17 cellular contexts compared by ENCODE assay signal in genomic region chr14:99166506-99166905, GRCh38.
DNase-seq lines count a peak whose midpoint lies in the region; ATAC-seq, FAIRE-seq and TF ChIP-seq lines count a peak whose summit lies in the region.
"Had no signal": no experiment of that assay in that cellular context is flagged by ENCODE, and none has a peak within 500 bp of the region (broad histone marks: within the 10 kb centered on the region; RNA-seq: fewer than 3 reads in every experiment).

No MANE protein-coding gene starts in this region.

- peaks cover 12% of the 10 kb centered on the region for H3K4me1 Mint-ChIP-seq in T-helper 1 cell treated with Interleukin-12 subunit alpha and Interleukin-12 subunit beta and Interleukin-4 antibody, amounts not matched to agents 30 μg/mL and 1 μg/mL, for 36 hours (ENCODE audit: low read depth)
- H3K4me1 Mint-ChIP-seq in natural killer cell = peaks cover 19 to 22% of the 10 kb centered on the region in 2 donors
- H3K4me1 Mint-ChIP-seq in natural killer cell treated with Interleukin-12 subunit alpha and Interleukin-12 subunit beta and Interleukin-15 and Interleukin-18, amount 100 ng/mL, for 72 hours (ENCODE audit: low read depth in 2 of 2) = peaks cover 5 to 15% of the 10 kb centered on the region in 2 donors
- H3K4me1 Mint-ChIP-seq in effector memory CD8-positive, alpha-beta T cell (ENCODE audit: low read depth in 2 of 2) = peaks cover 25 to 30% of the 10 kb centered on the region in 2 donors
- H3K4me1 Mint-ChIP-seq: IgD-negative memory B cell had no signal

- TF ChIP-seq CTCF in natural killer cell (IDR thresholded peaks at IDR 0.05) = no peak

- H3K27ac Mint-ChIP-seq in T-helper 1 cell treated with Interleukin-12 subunit alpha and Interleukin-12 subunit beta and Interleukin-4 antibody, amounts not matched to agents 30 μg/mL and 1 μg/mL, for 36 hours = peak overlapping the region; percentile 6
- peak overlapping the region; percentile 8 to 24 for H3K27ac Mint-ChIP-seq in natural killer cell
- H3K27ac Mint-ChIP-seq in natural killer cell treated with Interleukin-12 subunit alpha and Interleukin-12 subunit beta and Interleukin-15 and Interleukin-18, amount 100 ng/mL, for 72 hours = peak overlapping the region in 1 of 2 donors; percentile 25
- H3K27ac Mint-ChIP-seq in effector memory CD8-positive, alpha-beta T cell = peak overlapping the region; percentile 35 to 59
- H3K27ac Mint-ChIP-seq: IgD-negative memory B cell had no signal

- H3K9me3 Mint-ChIP-seq in T-helper 1 cell treated with Interleukin-12 subunit alpha and Interleukin-12 subunit beta and Interleukin-4 antibody, amounts not matched to agents 30 μg/mL and 1 μg/mL, for 36 hours = peaks cover 7% of the 10 kb centered on the region
- H3K9me3 Mint-ChIP-seq in natural killer cell = no peaks in the 10 kb centered on the region
- H3K9me3 Mint-ChIP-seq in natural killer cell treated with Interleukin-12 subunit alpha and Interleukin-12 subunit beta and Interleukin-15 and Interleukin-18, amount 100 ng/mL, for 72 hours = no peaks in the 10 kb centered on the region
- no peaks in the 10 kb centered on the region for H3K9me3 Mint-ChIP-seq in effector memory CD8-positive, alpha-beta T cell

- intact Hi-C loops in natural killer cell (cut with micrococcal nuclease) = no loop called here

- ATAC-seq in natural killer cell (no peak), GM19328 (IDR thresholded peaks at IDR 0.05; ENCODE audit: unreplicated experiment) (no peak), HG02571 (IDR thresholded peaks at IDR 0.05; ENCODE audit: unreplicated experiment) (no peak)
- ATAC-seq in natural killer cell treated with Interleukin-12 subunit alpha and Interleukin-12 subunit beta and Interleukin-15 and Interleukin-18, amount 100 ng/mL, for 72 hours = no peak
- ATAC-seq in effector memory CD8-positive, alpha-beta T cell (replicated peaks) = no peak
- ATAC-seq: GM12878, HCT116 had no signal

- no peak overlapping the region for H3K4me3 Mint-ChIP-seq in T-helper 1 cell treated with Interleukin-12 subunit alpha and Interleukin-12 subunit beta and Interleukin-4 antibody, amounts not matched to agents 30 μg/mL and 1 μg/mL, for 36 hours
- no peak overlapping the region for H3K4me3 Mint-ChIP-seq in natural killer cell
- no peak overlapping the region for H3K4me3 Mint-ChIP-seq in natural killer cell treated with Interleukin-12 subunit alpha and Interleukin-12 subunit beta and Interleukin-15 and Interleukin-18, amount 100 ng/mL, for 72 hours
- H3K4me3 Mint-ChIP-seq in effector memory CD8-positive, alpha-beta T cell = no peak overlapping the region
- H3K4me3 Mint-ChIP-seq: IgD-negative memory B cell had no signal

- DNase-seq in T-helper 1 cell (no peak), natural killer cell (no peak), GM12891 (ENCODE audit: insufficient read length, low spot score) (no peak)
- DNase-seq in natural killer cell treated with Interleukin-12 subunit alpha and Interleukin-12 subunit beta and Interleukin-15 and Interleukin-18, amount 100 ng/mL, for 72 hours (ENCODE audit: low spot score) = no peak
- no peak for DNase-seq in effector memory CD8-positive, alpha-beta T cell
- DNase-seq: Caco-2, NCI-H1417, NCI-H2029, NCI-H524, SHP77 had no signal

- peaks cover 21% of the 10 kb centered on the region for H3K36me3 Mint-ChIP-seq in T-helper 1 cell treated with Interleukin-12 subunit alpha and Interleukin-12 subunit beta and Interleukin-4 antibody, amounts not matched to agents 30 μg/mL and 1 μg/mL, for 36 hours (ENCODE audit: low read depth)
- no peaks in the 10 kb centered on the region for H3K36me3 Mint-ChIP-seq in natural killer cell
- H3K36me3 Mint-ChIP-seq in natural killer cell treated with Interleukin-12 subunit alpha and Interleukin-12 subunit beta and Interleukin-15 and Interleukin-18, amount 100 ng/mL, for 72 hours = no peaks in the 10 kb centered on the region
- H3K36me3 Mint-ChIP-seq in effector memory CD8-positive, alpha-beta T cell (ENCODE audit: insufficient read depth) = peaks cover 41% of the 10 kb centered on the region

- FAIRE-seq in GM12891 (lab: Jason Lieb, UNC) = no peak
- FAIRE-seq: GM12878, RCC 7860 had no signal

- no peak for TF ChIP-seq POLR2A in GM12891 (IDR thresholded peaks at IDR 0.05; ENCODE audit: low read depth, low read length)

- H3K27me3 Mint-ChIP-seq in T-helper 1 cell treated with Interleukin-12 subunit alpha and Interleukin-12 subunit beta and Interleukin-4 antibody, amounts not matched to agents 30 μg/mL and 1 μg/mL, for 36 hours (ENCODE audit: low read depth) = no peaks in the 10 kb centered on the region
- no peaks in the 10 kb centered on the region for H3K27me3 Mint-ChIP-seq in natural killer cell (ENCODE audit: low read depth in 2 of 2)
- no peaks in the 10 kb centered on the region for H3K27me3 Mint-ChIP-seq in natural killer cell treated with Interleukin-12 subunit alpha and Interleukin-12 subunit beta and Interleukin-15 and Interleukin-18, amount 100 ng/mL, for 72 hours
- no peaks in the 10 kb centered on the region for H3K27me3 Mint-ChIP-seq in effector memory CD8-positive, alpha-beta T cell
- H3K27me3 Mint-ChIP-seq: IgD-negative memory B cell had no signal

TF ChIP-seq in GM12891, 5 proteins besides CTCF, POLR2A, EP300 and RAD21:
- TF ChIP-seq POLR2AphosphoS5 (IDR thresholded peaks at IDR 0.05; ENCODE audit: low read depth, low read length) = no peak
- no peak for TF ChIP-seq TAF1 (IDR thresholded peaks at IDR 0.05; ENCODE audit: low read depth, low read length)
- TF ChIP-seq POU2F2 (IDR thresholded peaks at IDR 0.05; ENCODE audit: low read depth, low read length) = no peak
- no peak for TF ChIP-seq PAX5 (IDR thresholded peaks at IDR 0.05; ENCODE audit: insufficient read depth, low read length, severe bottlenecking)
- no peak for TF ChIP-seq SPI1 (IDR thresholded peaks at IDR 0.05; ENCODE audit: low read depth, low read length)
